In genomic region chr12:64672925-64673409, GRCh38 we compare ENCODE assay signal across 8 cellular contexts.
A peak's percentile ranks its signal among the peaks of the same experiment; 100 is the strongest.
DNase-seq lines count a peak whose midpoint lies in the region; ATAC-seq, FAIRE-seq and TF ChIP-seq lines count a peak whose summit lies in the region.

No MANE protein-coding gene starts in this region.

- no peaks in the 10 kb centered on the region for H3K27me3 ChIP-seq in RWPE2 (ENCODE audit: insufficient read depth, poor library complexity, severe bottlenecking)

- peaks cover 81% of the 10 kb centered on the region for H3K4me1 Mint-ChIP-seq in dendritic cell treated with granulocyte-macrophage colony-stimulating factor and Interleukin-4, amounts not matched to agents 40 ng/mL and 50 ng/mL, for 4 days (ENCODE audit: low read depth)
- peaks cover 82% of the 10 kb centered on the region for H3K4me1 Mint-ChIP-seq in nephron progenitor cell

- peaks cover 11% of the 10 kb centered on the region for H3K36me3 Mint-ChIP-seq in dendritic cell treated with granulocyte-macrophage colony-stimulating factor and Interleukin-4, amounts not matched to agents 40 ng/mL and 50 ng/mL, for 4 days (ENCODE audit: low read depth)
- no peaks in the 10 kb centered on the region for H3K36me3 Mint-ChIP-seq in nephron progenitor cell (ENCODE audit: low read depth)

- peak overlapping the region; percentile 47 for H3K27ac Mint-ChIP-seq in dendritic cell treated with granulocyte-macrophage colony-stimulating factor and Interleukin-4, amounts not matched to agents 40 ng/mL and 50 ng/mL, for 4 days
- peak overlapping the region; percentile 68 for H3K27ac Mint-ChIP-seq in nephron progenitor cell

- peak overlapping the region; percentile 95 for H3K27ac ChIP-seq in RWPE2 (ENCODE audit: poor library complexity, severe bottlenecking)

- intact Hi-C loops in dendritic cell treated with granulocyte-macrophage colony-stimulating factor and Interleukin-4, amounts not matched to agents 40 ng/mL and 50 ng/mL, for 4 days (cut with micrococcal nuclease) = loop anchor here (5.0 kb wide), 1 partner anchor 41 kb away; no protein-coding TSS in a partner anchor
- intact Hi-C loops in sciatic nerve (cut with DNase I) = no loop called here

- no peaks in the 10 kb centered on the region for H3K36me3 ChIP-seq in RWPE2 (ENCODE audit: low read depth)

- no peaks in the 10 kb centered on the region for H3K27me3 Mint-ChIP-seq in dendritic cell treated with granulocyte-macrophage colony-stimulating factor and Interleukin-4, amounts not matched to agents 40 ng/mL and 50 ng/mL, for 4 days
- H3K27me3 Mint-ChIP-seq in nephron progenitor cell (ENCODE audit: low read depth, poor library complexity) = peaks cover 6% of the 10 kb centered on the region

- FAIRE-seq in GM12892 (lab: Jason Lieb, UNC) = no peak

- H3K4me3 ChIP-seq in RWPE2 (ENCODE audit: severe bottlenecking) = no peak overlapping the region

- in situ Hi-C loops in ACHN (cut with HindIII; ENCODE audit: low pct_ligation_motif_present, low pct_unique_long_range_greater_than_20kb, low sequenced_read_pairs) = no loop called here

- ATAC-seq in RWPE2 (ENCODE audit: low read depth) (no peak), sciatic nerve (no peak), HG03469 (IDR thresholded peaks at IDR 0.05; ENCODE audit: unreplicated experiment) (no peak)

- H3K9me3 Mint-ChIP-seq in dendritic cell treated with granulocyte-macrophage colony-stimulating factor and Interleukin-4, amounts not matched to agents 40 ng/mL and 50 ng/mL, for 4 days = no peaks in the 10 kb centered on the region
- no peaks in the 10 kb centered on the region for H3K9me3 Mint-ChIP-seq in nephron progenitor cell

- TF ChIP-seq POLR2A in GM12892 (IDR thresholded peaks at IDR 0.05; ENCODE audit: low read depth, low read length) = no peak

- TF ChIP-seq CTCF in RWPE2 (IDR thresholded peaks at IDR 0.05; ENCODE audit: poor library complexity, severe bottlenecking) = no peak
- no peak for TF ChIP-seq CTCF in nephron progenitor cell (IDR thresholded peaks at IDR 0.05)

- peaks cover 53% of the 10 kb centered on the region for H3K4me1 ChIP-seq in RWPE2 (ENCODE audit: insufficient read depth, poor library complexity, severe bottlenecking)

- H3K9me3 ChIP-seq in RWPE2 (ENCODE audit: severe bottlenecking) = no peaks in the 10 kb centered on the region

- no peak overlapping the region for H3K4me3 Mint-ChIP-seq in dendritic cell treated with granulocyte-macrophage colony-stimulating factor and Interleukin-4, amounts not matched to agents 40 ng/mL and 50 ng/mL, for 4 days
- peak overlapping the region; percentile 68 for H3K4me3 Mint-ChIP-seq in nephron progenitor cell

- DNase-seq in ACHN = peak; percentile 28
- peak; percentile 54 for DNase-seq in HuH-7 (ENCODE audit: low spot score)
- DNase-seq in RWPE2 (ENCODE audit: low spot score) = no peak
- DNase-seq in nephron progenitor cell = no peak
- DNase-seq in GM12892 (ENCODE audit: insufficient read length) = no peak
- DNase-seq in sciatic nerve (ENCODE audit: low spot score) = no peak

Comparison
In these comparisons a context has a peak if more than half of its experiments do, and no peak if none do; other contexts are left out.
1. DNase-seq: peak in ACHN (single experiment) and HuH-7 (single experiment); none in RWPE2 (single experiment), nephron progenitor cell (single experiment), GM12892 (single experiment) and sciatic nerve (single experiment).